Comparison of ENCODE assay signal across 8 cellular contexts in genomic region chr22:23281406-23282088, GRCh38.
DNase-seq lines count a peak whose midpoint lies in the region; ATAC-seq and TF ChIP-seq lines count a peak whose summit lies in the region.

No MANE protein-coding gene starts in this region.

- no CpG with 5 or more reads among the region's 21 CpGs for WGBS in trophoblast cell (ENCODE audit: extremely low coverage, insufficient coverage, insufficient read length)

- H3K14ac ChIP-seq in trophoblast cell (ENCODE audit: low read length), result no peak overlapping the region

- peak overlapping the region; percentile 55 for H3K27ac Mint-ChIP-seq in activated naive CD4-positive, alpha-beta T cell treated with anti-CD3 and anti-CD28 coated beads, Interleukin-2, amount 50 U/mL, for 24 hours

- H3K9ac ChIP-seq in SK-N-MC (ENCODE audit: insufficient read length), result no peak overlapping the region
- H3K9ac ChIP-seq in trophoblast cell (ENCODE audit: low read length), result no peak overlapping the region

- H4K12ac ChIP-seq in trophoblast cell (ENCODE audit: low read depth, low read length), result no peak overlapping the region

- H3K27ac ChIP-seq in SK-N-MC (no peak overlapping the region), trophoblast cell (ENCODE audit: low read depth, low read length) (no peak overlapping the region), tibial artery (peak overlapping the region; percentile 88 to 91)

- H3K4me1 Mint-ChIP-seq in activated naive CD4-positive, alpha-beta T cell treated with anti-CD3 and anti-CD28 coated beads, Interleukin-2, amount 50 U/mL, for 24 hours, result peaks cover 15% of the 10 kb centered on the region

- no peaks in the 10 kb centered on the region for H3K79me1 ChIP-seq in trophoblast cell (ENCODE audit: low read length)

- no peak overlapping the region for H3K4me3 Mint-ChIP-seq in activated naive CD4-positive, alpha-beta T cell treated with anti-CD3 and anti-CD28 coated beads, Interleukin-2, amount 50 U/mL, for 24 hours

- no peak overlapping the region for H3K4me2 ChIP-seq in trophoblast cell (ENCODE audit: low read length)

- H4K91ac ChIP-seq in trophoblast cell (ENCODE audit: low read depth, low read length), result no peak overlapping the region

- H3K4me3 ChIP-seq in SK-N-MC (no peak overlapping the region), trophoblast cell (ENCODE audit: low read depth, low read length) (no peak overlapping the region), tibial artery (peak overlapping the region; percentile 16 to 25)

- H3K36me3 ChIP-seq in SK-N-MC (ENCODE audit: insufficient read depth, low read length) (no peaks in the 10 kb centered on the region; the same call in 1 of the 2 replicates), trophoblast cell (ENCODE audit: control insufficient read depth in 1 of 2, insufficient read depth in 2 of 2, low read length in 2 of 2) (peaks cover 91 to 96% of the 10 kb centered on the region in 2 experiments), tibial artery (peaks cover 9 to 59% (median 58%) of the 10 kb centered on the region in 3 donors)

- intact Hi-C loops in Right ventricle myocardium inferior (cut with DNase I), result loop anchor here (1.0 to 5.0 kb wide), 2 partner anchors 103 to 324 kb away; no protein-coding TSS in a partner anchor
- intact Hi-C loops in tibial artery (cut with DNase I; ENCODE audit: low total_unique reads), result loop anchor here (1.0 kb wide), 1 partner anchor 101 kb away; the partner anchor contains the start of gene BCR

- H3K79me2 ChIP-seq in trophoblast cell (ENCODE audit: control insufficient read depth, insufficient read depth, low read length, poor library complexity), result no peaks in the 10 kb centered on the region

- no peak overlapping the region for H2BK12ac ChIP-seq in trophoblast cell (ENCODE audit: low read length)

- no peak overlapping the region for H2BK5ac ChIP-seq in trophoblast cell (ENCODE audit: low read depth, low read length, poor library complexity)

- H3K36me3 Mint-ChIP-seq in activated naive CD4-positive, alpha-beta T cell treated with anti-CD3 and anti-CD28 coated beads, Interleukin-2, amount 50 U/mL, for 24 hours, result no peaks in the 10 kb centered on the region

- H2AK5ac ChIP-seq in trophoblast cell (ENCODE audit: low read length), result no peak overlapping the region

- no peaks in the 10 kb centered on the region for H3K9me3 ChIP-seq in SK-N-MC (ENCODE audit: low read depth, low read length)
- H3K9me3 ChIP-seq in trophoblast cell (ENCODE audit: insufficient read depth, low read depth, low read length), result peaks cover 2% of the 10 kb centered on the region
- H3K9me3 ChIP-seq in tibial artery, result no peaks in the 10 kb centered on the region

- H3K27me3 ChIP-seq in trophoblast cell (ENCODE audit: insufficient read depth, low read length) (no peaks in the 10 kb centered on the region), tibial artery (no peaks in the 10 kb centered on the region)

- H4K8ac ChIP-seq in trophoblast cell (ENCODE audit: low read depth, low read length), result no peak overlapping the region

- H3K27me3 Mint-ChIP-seq in activated naive CD4-positive, alpha-beta T cell treated with anti-CD3 and anti-CD28 coated beads, Interleukin-2, amount 50 U/mL, for 24 hours, result no peaks in the 10 kb centered on the region

- H3K4me1 ChIP-seq in trophoblast cell (ENCODE audit: control insufficient read depth in 1 of 2, insufficient read depth in 2 of 2, low read length in 2 of 2) (no peaks in the 10 kb centered on the region), tibial artery (peaks cover 3 to 61% (median 48%) of the 10 kb centered on the region in 4 donors)

- H2BK120ac ChIP-seq in trophoblast cell (ENCODE audit: insufficient read depth, low read length, poor library complexity), result no peak overlapping the region

- H2AFZ ChIP-seq in trophoblast cell (ENCODE audit: insufficient read depth, low read length, poor library complexity), result no peak overlapping the region

- no peak overlapping the region for H3K4ac ChIP-seq in trophoblast cell (ENCODE audit: low read depth, low read length)

- TF ChIP-seq CTCF in LNCAP (IDR thresholded peaks at IDR 0.05) (peak; percentile 89), tibial artery (IDR thresholded peaks at IDR 0.05) (peak; percentile 92 to 99)

- DNase-seq in Daoy (ENCODE audit: low read depth), result peak; percentile 82
- DNase-seq in SK-N-MC (ENCODE audit: low read depth, low spot score), result peak; percentile 6
- DNase-seq in Right ventricle myocardium inferior (ENCODE audit: missing footprints), result peak; percentile 89
- DNase-seq in trophoblast cell, result peak; percentile 60 to 86
- peak; percentile 86 to 93 for DNase-seq in tibial artery

- no peaks in the 10 kb centered on the region for H3K9me3 Mint-ChIP-seq in activated naive CD4-positive, alpha-beta T cell treated with anti-CD3 and anti-CD28 coated beads, Interleukin-2, amount 50 U/mL, for 24 hours

- ATAC-seq in Right ventricle myocardium inferior (peak; percentile 77), GM21786 (IDR thresholded peaks at IDR 0.05; ENCODE audit: unreplicated experiment) (no peak)

- no peak overlapping the region for H3K23ac ChIP-seq in trophoblast cell (ENCODE audit: low read length)

- no peak overlapping the region for H3K18ac ChIP-seq in trophoblast cell (ENCODE audit: low read length)

Comparison
In these comparisons a context has a peak if more than half of its experiments do, and no peak if none do; other contexts are left out.
1. DNase-seq: peak in every context shown above with its lines; median percentile 90 in tibial artery; 89 in Right ventricle myocardium inferior; 82 in Daoy; 73 in trophoblast cell; 6 in SK-N-MC.
2. H3K27ac ChIP-seq: peak in tibial artery (2 of 2); none in SK-N-MC (single experiment) and trophoblast cell (single experiment).
3. H3K4me3 ChIP-seq: peak in tibial artery (2 of 2); none in SK-N-MC (single experiment) and trophoblast cell (single experiment).